In the genomic region with DNA sequence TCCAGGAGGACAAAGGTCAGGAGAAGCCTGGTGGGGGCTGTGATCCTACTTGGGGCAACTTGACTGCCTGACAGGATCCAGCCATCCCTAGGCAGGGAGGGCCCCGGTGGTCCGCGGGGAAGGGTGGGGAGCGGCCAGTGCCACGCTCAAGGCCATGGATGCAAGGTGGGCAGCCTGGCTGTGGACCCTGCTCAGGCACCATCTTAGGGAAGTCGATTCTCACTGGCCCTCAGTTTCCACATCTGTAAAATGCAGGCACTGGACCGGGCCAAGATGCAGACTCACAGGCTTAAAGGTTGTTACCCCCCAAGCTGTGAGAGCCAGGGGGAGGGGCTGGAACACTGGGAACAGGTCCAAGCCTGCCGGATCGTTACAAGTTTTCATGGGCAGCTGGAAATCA, we compare ENCODE assay signal across 18 cellular contexts. TPM values are rescaled to one million over a fixed set of nuclear protein-coding genes. Genes with fewer than 3 reads are reported as not detected.
DNase-seq lines count a peak whose midpoint lies in the region; ATAC-seq, FAIRE-seq and TF ChIP-seq lines count a peak whose summit lies in the region.
"Had no signal": no experiment of that assay in that cellular context is flagged by ENCODE, and none has a peak within 500 bp of the region (broad histone marks: within the 10 kb centered on the region; RNA-seq: fewer than 3 reads in every experiment).

No MANE protein-coding gene starts in this region.

- no peak for TF ChIP-seq CTCF in HepG2 (CRISPR knock-in tag; IDR thresholded peaks at IDR 0.05)
- no peak for TF ChIP-seq CTCF in GM10266 (IDR thresholded peaks at IDR 0.05; ENCODE audit: control insufficient read depth, insufficient read depth, low read depth, missing control alignments)
- TF ChIP-seq CTCF in heart right ventricle (IDR thresholded peaks at IDR 0.05), result no peak

- intact Hi-C loops in CD4-positive, alpha-beta memory T cell (cut with micrococcal nuclease), result no loop called here
- intact Hi-C loops in HepG2 (cut with micrococcal nuclease; ENCODE audit: unreplicated experiment), result no loop called here
- intact Hi-C loops in heart right ventricle (cut with DNase I), result no loop called here

- BruUV-seq in HepG2 (replicated peaks; lab: Mats Ljungman, UMichigan), result no TSS peak

- no peak for TF ChIP-seq RAD21 in HepG2 (CRISPR knock-in tag; IDR thresholded peaks at IDR 0.05)

- no peak overlapping the region for H3K4me3 ChIP-seq in CD4-positive, alpha-beta memory T cell (ENCODE audit: low read length in 2 of 2)
- H3K4me3 ChIP-seq in HepG2 (replicated peaks in 1 of 3; ENCODE audit: insufficient read depth in 1 of 3, low read depth in 2 of 3, low read length in 3 of 3) (no peak overlapping the region), heart right ventricle (no peak overlapping the region)
- H3K4me3 ChIP-seq: gastrocnemius medialis, HAP-1, pancreas had no signal

- H3K36me3 Mint-ChIP-seq in CD4-positive, alpha-beta memory T cell, result peaks cover 6 to 15% of the 10 kb centered on the region in 2 donors
- H3K36me3 Mint-ChIP-seq in T-cell, result no peaks in the 10 kb centered on the region

- CTCF ChIA-PET in CD4-positive, alpha-beta memory T cell (lab: Charles Lee; ENCODE audit: partially characterized antibody), result interaction anchor here (1.1 kb wide), 1 partner anchor 60 kb away, joined by 3 read pairs; no protein-coding TSS in a partner anchor
- CTCF ChIA-PET in T-cell (lab: Charles Lee), result interaction anchor here in 1 of 2 donors (1.1 kb wide), 1 partner anchor 9 kb away, joined by 3 read pairs; a partner anchor contains a TSS
- CTCF ChIA-PET in HepG2 (lab: Yijun Ruan, JAX; ENCODE audit: low intra/inter-chr PET ratio, low total read pairs), result no interaction called here

- no peak for FAIRE-seq in HepG2 (lab: Jason Lieb, UNC)
- FAIRE-seq: pancreas had no signal

- no peak overlapping the region for H3K9ac ChIP-seq in HepG2 (ENCODE audit: insufficient read depth, low read depth, low read length)

- H3K27me3 Mint-ChIP-seq in CD4-positive, alpha-beta memory T cell, result no peaks in the 10 kb centered on the region
- no peaks in the 10 kb centered on the region for H3K27me3 Mint-ChIP-seq in T-cell

- TF ChIP-seq POLR2A in HepG2 (IDR thresholded peaks at IDR 0.05; ENCODE audit: insufficient read depth in 1 of 2, low read depth in 2 of 2, low read length in 2 of 2), result no peak

- no peak overlapping the region for H3K27ac ChIP-seq in CD4-positive, alpha-beta memory T cell (ENCODE audit: low read depth, low read length)
- H3K27ac ChIP-seq in HepG2 (ENCODE audit: extremely low read length, insufficient read depth, low read length) (no peak overlapping the region), heart right ventricle (no peak overlapping the region)
- H3K27ac ChIP-seq: brain microvascular endothelial cell, epithelial cell of prostate, gastrocnemius medialis, pancreas had no signal

- H3K4me1 ChIP-seq in CD4-positive, alpha-beta memory T cell (ENCODE audit: insufficient read depth, low read length), result peaks cover 61% of the 10 kb centered on the region
- peaks cover 32% of the 10 kb centered on the region for H3K4me1 ChIP-seq in HepG2 (ENCODE audit: insufficient read depth, low read length)
- peaks cover 0 to 23% (median 14%) of the 10 kb centered on the region in 9 donors for H3K4me1 ChIP-seq in heart right ventricle
- H3K4me1 ChIP-seq: gastrocnemius medialis, HAP-1, pancreas had no signal

- H2AFZ ChIP-seq in HepG2 (ENCODE audit: low read length), result no peak overlapping the region

- peaks cover 14 to 54% (median 28%) of the 10 kb centered on the region in 4 donors for H3K4me1 Mint-ChIP-seq in CD4-positive, alpha-beta memory T cell
- peaks cover 29 to 52% (median 42%) of the 10 kb centered on the region in 3 donors for H3K4me1 Mint-ChIP-seq in T-cell

- ATAC-seq in T-cell (replicated peaks in 1 of 4) (no peak), HepG2 (no peak), HG03342 (IDR thresholded peaks at IDR 0.05; ENCODE audit: unreplicated experiment) (no peak), heart right ventricle (no peak)
- ATAC-seq: gastrocnemius medialis, pancreas had no signal

- 73% methylated on average over 3 of the region's 9 CpGs for WGBS in HepG2 (ENCODE audit: low lambda C conversion rate)
- 60 to 61% methylated on average over 9 of the region's 9 CpGs for WGBS in heart right ventricle, 2 donors

- no peaks in the 10 kb centered on the region for H3K9me3 ChIP-seq in CD4-positive, alpha-beta memory T cell (ENCODE audit: control insufficient read depth in 1 of 2, low read length in 2 of 2)
- H3K9me3 ChIP-seq in HepG2 (ENCODE audit: low read length), result no peaks in the 10 kb centered on the region
- no peaks in the 10 kb centered on the region for H3K9me3 ChIP-seq in heart right ventricle
- H3K9me3 ChIP-seq: gastrocnemius medialis, HAP-1, pancreas had no signal

- in situ Hi-C loops in HepG2 (cut with HindIII; ENCODE audit: extremely low pct_ligation_motif_present, low pct_unique_long_range_greater_than_20kb), result no loop called here

- no peak overlapping the region for H3K4me2 ChIP-seq in HepG2 (ENCODE audit: low read depth, low read length)

- POLR2A ChIA-PET in CD4-positive, alpha-beta memory T cell (lab: Charles Lee; ENCODE audit: partially characterized antibody), result interaction anchor here (1.7 kb wide), 1 partner anchor 9 kb away, joined by 7 read pairs; a partner anchor contains a TSS
- POLR2A ChIA-PET in T-cell (lab: Charles Lee), result no interaction called here
- POLR2A ChIA-PET in HepG2 (lab: Yijun Ruan, JAX), result interaction anchor here (1.1 kb wide), 1 partner anchor 9 kb away, joined by 3 read pairs; no protein-coding TSS in a partner anchor

- H3K9me3 Mint-ChIP-seq in CD4-positive, alpha-beta memory T cell, result no peaks in the 10 kb centered on the region
- H3K9me3 Mint-ChIP-seq in T-cell, result no peaks in the 10 kb centered on the region
- H3K9me3 Mint-ChIP-seq: activated naive CD4-positive, alpha-beta T cell treated with anti-CD3 and anti-CD28 coated beads for 36 hours had no signal

- H3K4me3 Mint-ChIP-seq in CD4-positive, alpha-beta memory T cell, result peak overlapping the region in 3 of 8 donors; percentile 28 to 58 (median 41)
- H3K4me3 Mint-ChIP-seq in T-cell, result no peak overlapping the region
- H3K4me3 Mint-ChIP-seq: activated naive CD4-positive, alpha-beta T cell treated with anti-CD3 and anti-CD28 coated beads for 36 hours had no signal

- DNase-seq in CD4-positive, alpha-beta memory T cell, result no peak
- DNase-seq in T-cell (no peak), HepG2 (ENCODE audit: low spot score) (no peak), GM10266 (ENCODE audit: extremely low spot score) (no peak), heart right ventricle (no peak)
- DNase-seq: activated CD4-positive, alpha-beta T cell treated with anti-CD3 and anti-CD28 coated beads for 1 hour; activated T-cell treated with anti-CD3 and anti-CD28 coated beads for 4 hours; brain microvascular endothelial cell; DMS153; gastrocnemius medialis; NCI-H1694; NCI-H226; stimulated activated CD4-positive, alpha-beta T cell treated with anti-CD3 and anti-CD28 coated beads, Interleukin-2, amount 100 ng/mL, for 48 hours had no signal

- H3K27me3 ChIP-seq in CD4-positive, alpha-beta memory T cell (ENCODE audit: insufficient read depth, low read length), result no peaks in the 10 kb centered on the region
- H3K27me3 ChIP-seq in HepG2 (ENCODE audit: control insufficient read depth in 1 of 2, insufficient read depth in 2 of 2, low read length in 2 of 2), result no peaks in the 10 kb centered on the region
- H3K27me3 ChIP-seq in heart right ventricle, result no peaks in the 10 kb centered on the region
- H3K27me3 ChIP-seq: brain microvascular endothelial cell, gastrocnemius medialis, pancreas had no signal

- H4K20me1 ChIP-seq in HepG2 (ENCODE audit: insufficient read depth, low read length), result no peaks in the 10 kb centered on the region

- peaks cover 11% of the 10 kb centered on the region for H3K36me3 ChIP-seq in CD4-positive, alpha-beta memory T cell (ENCODE audit: insufficient read depth, low read length)
- H3K36me3 ChIP-seq in HepG2 (replicated peaks in 1 of 2; ENCODE audit: control insufficient read depth in 1 of 2, insufficient read depth in 2 of 2, low read length in 2 of 2) (peaks cover 3 to 14% of the 10 kb centered on the region in 2 experiments; a peak in 3 of 5 replicates), heart right ventricle (peaks cover 0 to 42% (median 12%) of the 10 kb centered on the region in 9 donors)
- H3K36me3 ChIP-seq: pancreas had no signal

- TF ChIP-seq EP300 in HepG2 (IDR thresholded peaks at IDR 0.05; ENCODE audit: low read depth in 2 of 2, low read length in 2 of 2) (no peak), HepG2 (CRISPR knock-in tag; IDR thresholded peaks at IDR 0.05; ENCODE audit: borderline replicate concordance) (no peak)

- H3K79me2 ChIP-seq in HepG2 (ENCODE audit: insufficient read depth, low read length), result no peaks in the 10 kb centered on the region

- peak overlapping the region; percentile 25 to 91 (median 83) for H3K27ac Mint-ChIP-seq in CD4-positive, alpha-beta memory T cell
- H3K27ac Mint-ChIP-seq in T-cell, result peak overlapping the region; percentile 37 to 59
- H3K27ac Mint-ChIP-seq: activated naive CD4-positive, alpha-beta T cell treated with anti-CD3 and anti-CD28 coated beads for 36 hours had no signal

RNA-seq across cellular contexts. Expression of a gene that starts 8.7 kb away (rescaled TPM):
- 10 to 100 TPM; 11.4 to 13.0 TPM for total RNA-seq in CD4-positive, alpha-beta memory T cell
- polyA plus RNA-seq in CD4-positive, alpha-beta memory T cell, result 10 to 100 TPM; 10.1 to 12.8 TPM
- 10 to 100 TPM in 3 of 5 donors, 1 to 10 TPM in 2; 5.1 to 14.4 (median 11.8) TPM for total RNA-seq in T-cell
- total RNA-seq in HepG2 (2016; rRNA removed; fragmentation: Illumina TruSeq; extraction: Trizol), result 15.1 and 34.1 TPM in 2 replicates
- 4.4 and 4.8 TPM in 2 replicates for total RNA-seq in HepG2 (2016; cell fraction: cytosol; rRNA removed; fragmentation: Illumina TruSeq; extraction: Trizol; ENCODE audit: low read depth)
- total RNA-seq in HepG2 (2016; cell fraction: insoluble cytoplasmic fraction; rRNA removed; fragmentation: Illumina TruSeq; extraction: Trizol), result 14.3 and 33.9 TPM in 2 replicates
- total RNA-seq in HepG2 (2016; cell fraction: membrane; rRNA removed; fragmentation: Illumina TruSeq; extraction: Trizol), result 11.5 and 12.2 TPM in 2 replicates
- 27.9 and 34.5 TPM in 2 replicates for total RNA-seq in HepG2 (2016; cell fraction: nucleus; rRNA removed; fragmentation: Illumina TruSeq; extraction: Trizol)
- polyA plus RNA-seq in HepG2 (2011; rRNA removed), result 20.9 and 21.0 TPM in 2 replicates
- 18.4 and 24.7 TPM in 2 replicates for polyA plus RNA-seq in HepG2 (2011; cell fraction: cytosol; rRNA removed)
- polyA plus RNA-seq in HepG2 (2011; cell fraction: nucleus; rRNA removed), result 17.8 and 22.4 TPM in 2 replicates
- 7.5 and 9.0 TPM in 2 replicates for polyA plus RNA-seq in HepG2 (2012)
- 3.5 and 3.7 TPM in 2 replicates for polyA plus RNA-seq in HepG2 (2016; cell fraction: cytosol; fragmentation: Illumina TruSeq; extraction: Trizol; ENCODE audit: low read depth)
- polyA plus RNA-seq in HepG2 (2016; cell fraction: insoluble cytoplasmic fraction; fragmentation: Illumina TruSeq; extraction: Trizol; ENCODE audit: low read depth), result 15.8 and 16.0 TPM in 2 replicates
- polyA plus RNA-seq in HepG2 (2016; cell fraction: membrane; fragmentation: Illumina TruSeq; extraction: Trizol; ENCODE audit: low read depth), result 6.2 and 7.2 TPM in 2 replicates
- polyA plus RNA-seq in HepG2 (2016; cell fraction: nucleus; fragmentation: Illumina TruSeq; extraction: Trizol; ENCODE audit: insufficient read depth, low read depth), result 48.2 and 51.4 TPM in 2 replicates
- 31.9 and 42.4 TPM in 2 replicates for polyA minus RNA-seq in HepG2 (2011; rRNA and poly(A)+ RNA removed; ENCODE audit: low replicate concordance)
- 9.3 and 12.5 TPM in 2 replicates for polyA minus RNA-seq in HepG2 (2011; cell fraction: cytosol; rRNA and poly(A)+ RNA removed)
- 4.4 and 6.6 TPM in 2 replicates for polyA minus RNA-seq in HepG2 (2011; cell fraction: nucleus; rRNA and poly(A)+ RNA removed)
- total RNA-seq in heart right ventricle, result 1 to 10 TPM; 3.1 to 7.0 (median 5.0) TPM
- 1 to 10 TPM; 3.8 to 8.1 TPM for polyA plus RNA-seq in heart right ventricle

RNA-seq across cellular contexts. Expression of a gene that starts 35.7 kb away (rescaled TPM):
- 10 to 100 TPM; 80.5 to 84.2 TPM for total RNA-seq in CD4-positive, alpha-beta memory T cell
- 10 to 100 TPM in 1 of 2 donors, 1 to 10 TPM in 1; 6.6 to 11.6 TPM for polyA plus RNA-seq in CD4-positive, alpha-beta memory T cell
- total RNA-seq in T-cell (10 to 100 TPM; 60.8 to 95.7 (median 83.4) TPM), HepG2 (2016; rRNA removed; fragmentation: Illumina TruSeq; extraction: Trizol) (8.9 and 17.1 TPM in 2 replicates), heart right ventricle (10 to 100 TPM; 30.4 to 46.0 (median 34.5) TPM)
- 5.8 TPM in 2 replicates for total RNA-seq in HepG2 (2016; cell fraction: cytosol; rRNA removed; fragmentation: Illumina TruSeq; extraction: Trizol; ENCODE audit: low read depth)
- 8.3 and 17.7 TPM in 2 replicates for total RNA-seq in HepG2 (2016; cell fraction: insoluble cytoplasmic fraction; rRNA removed; fragmentation: Illumina TruSeq; extraction: Trizol)
- total RNA-seq in HepG2 (2016; cell fraction: membrane; rRNA removed; fragmentation: Illumina TruSeq; extraction: Trizol), result 6.6 and 6.9 TPM in 2 replicates
- total RNA-seq in HepG2 (2016; cell fraction: nucleus; rRNA removed; fragmentation: Illumina TruSeq; extraction: Trizol), result 22.2 and 26.2 TPM in 2 replicates
- polyA plus RNA-seq in HepG2 (2011; rRNA removed) (10.8 and 12.2 TPM in 2 replicates), heart right ventricle (10 to 100 TPM; 39.6 to 44.4 TPM)
- polyA plus RNA-seq in HepG2 (2011; cell fraction: cytosol; rRNA removed), result 4.8 and 7.2 TPM in 2 replicates
- polyA plus RNA-seq in HepG2 (2011; cell fraction: nucleus; rRNA removed), result 118 and 145 TPM in 2 replicates
- 3.9 and 9.8 TPM in 2 replicates for polyA plus RNA-seq in HepG2 (2012)
- polyA plus RNA-seq in HepG2 (2016; cell fraction: cytosol; fragmentation: Illumina TruSeq; extraction: Trizol; ENCODE audit: low read depth), result 1.3 and 1.6 TPM in 2 replicates
- 5.8 and 6.3 TPM in 2 replicates for polyA plus RNA-seq in HepG2 (2016; cell fraction: insoluble cytoplasmic fraction; fragmentation: Illumina TruSeq; extraction: Trizol; ENCODE audit: low read depth)
- polyA plus RNA-seq in HepG2 (2016; cell fraction: membrane; fragmentation: Illumina TruSeq; extraction: Trizol; ENCODE audit: low read depth), result 3.4 and 4.3 TPM in 2 replicates
- polyA plus RNA-seq in HepG2 (2016; cell fraction: nucleus; fragmentation: Illumina TruSeq; extraction: Trizol; ENCODE audit: insufficient read depth, low read depth), result 44.0 and 50.8 TPM in 2 replicates
- 17.4 and 26.1 TPM in 2 replicates for polyA minus RNA-seq in HepG2 (2011; rRNA and poly(A)+ RNA removed; ENCODE audit: low replicate concordance)
- 4.4 and 5.0 TPM in 2 replicates for polyA minus RNA-seq in HepG2 (2011; cell fraction: cytosol; rRNA and poly(A)+ RNA removed)
- 18.5 and 19.6 TPM in 2 replicates for polyA minus RNA-seq in HepG2 (2011; cell fraction: nucleus; rRNA and poly(A)+ RNA removed)

RNA-seq across cellular contexts. Expression of a gene that starts 38.4 kb away (rescaled TPM):
- 10 to 100 TPM; 11.2 to 12.4 TPM for total RNA-seq in CD4-positive, alpha-beta memory T cell
- polyA plus RNA-seq in CD4-positive, alpha-beta memory T cell, result 10 to 100 TPM in 1 of 2 donors, 1 to 10 TPM in 1; 8.7 to 21.0 TPM
- total RNA-seq in T-cell (10 to 100 TPM in 4 of 5 donors, 1 to 10 TPM in 1; 6.6 to 17.5 (median 13.9) TPM), HepG2 (2016; rRNA removed; fragmentation: Illumina TruSeq; extraction: Trizol) (26.6 and 29.3 TPM in 2 replicates), heart right ventricle (10 to 100 TPM; 67.0 to 84.7 (median 74.1) TPM)
- 13.7 and 20.3 TPM in 2 replicates for total RNA-seq in HepG2 (2016; cell fraction: cytosol; rRNA removed; fragmentation: Illumina TruSeq; extraction: Trizol; ENCODE audit: low read depth)
- total RNA-seq in HepG2 (2016; cell fraction: insoluble cytoplasmic fraction; rRNA removed; fragmentation: Illumina TruSeq; extraction: Trizol), result 24.5 and 28.0 TPM in 2 replicates
- 27.1 and 32.0 TPM in 2 replicates for total RNA-seq in HepG2 (2016; cell fraction: membrane; rRNA removed; fragmentation: Illumina TruSeq; extraction: Trizol)
- 17.6 and 18.1 TPM in 2 replicates for total RNA-seq in HepG2 (2016; cell fraction: nucleus; rRNA removed; fragmentation: Illumina TruSeq; extraction: Trizol)
- polyA plus RNA-seq in HepG2 (2011; rRNA removed) (26.1 and 31.1 TPM in 2 replicates), heart right ventricle (10 to 100 TPM; 19.5 to 48.5 TPM)
- 21.4 and 24.4 TPM in 2 replicates for polyA plus RNA-seq in HepG2 (2011; cell fraction: cytosol; rRNA removed)
- polyA plus RNA-seq in HepG2 (2011; cell fraction: nucleus; rRNA removed), result 62.4 and 63.9 TPM in 2 replicates
- polyA plus RNA-seq in HepG2 (2012), result 32.3 and 32.7 TPM in 2 replicates
- 18.5 and 23.3 TPM in 2 replicates for polyA plus RNA-seq in HepG2 (2016; cell fraction: cytosol; fragmentation: Illumina TruSeq; extraction: Trizol; ENCODE audit: low read depth)
- 27.2 and 34.4 TPM in 2 replicates for polyA plus RNA-seq in HepG2 (2016; cell fraction: insoluble cytoplasmic fraction; fragmentation: Illumina TruSeq; extraction: Trizol; ENCODE audit: low read depth)
- polyA plus RNA-seq in HepG2 (2016; cell fraction: membrane; fragmentation: Illumina TruSeq; extraction: Trizol; ENCODE audit: low read depth), result 26.8 and 32.7 TPM in 2 replicates
- 29.5 and 29.9 TPM in 2 replicates for polyA plus RNA-seq in HepG2 (2016; cell fraction: nucleus; fragmentation: Illumina TruSeq; extraction: Trizol; ENCODE audit: insufficient read depth, low read depth)
- polyA minus RNA-seq in HepG2 (2011; rRNA and poly(A)+ RNA removed; ENCODE audit: low replicate concordance), result 7.1 and 60.6 TPM in 2 replicates
- polyA minus RNA-seq in HepG2 (2011; cell fraction: cytosol; rRNA and poly(A)+ RNA removed), result 24.5 and 25.6 TPM in 2 replicates
- polyA minus RNA-seq in HepG2 (2011; cell fraction: nucleus; rRNA and poly(A)+ RNA removed), result 11.7 and 16.0 TPM in 2 replicates

RNA-seq across cellular contexts. Expression of a gene that starts 39.0 kb away (rescaled TPM):
- total RNA-seq in CD4-positive, alpha-beta memory T cell, result 10 to 100 TPM; 49.0 to 51.3 TPM
- 10 to 100 TPM; 10.8 to 14.1 TPM for polyA plus RNA-seq in CD4-positive, alpha-beta memory T cell
- total RNA-seq in T-cell, result 10 to 100 TPM; 51.3 to 71.5 (median 65.5) TPM
- 105 and 109 TPM in 2 replicates for total RNA-seq in HepG2 (2016; rRNA removed; fragmentation: Illumina TruSeq; extraction: Trizol)
- 13.7 and 14.3 TPM in 2 replicates for total RNA-seq in HepG2 (2016; cell fraction: cytosol; rRNA removed; fragmentation: Illumina TruSeq; extraction: Trizol; ENCODE audit: low read depth)
- 107 and 108 TPM in 2 replicates for total RNA-seq in HepG2 (2016; cell fraction: insoluble cytoplasmic fraction; rRNA removed; fragmentation: Illumina TruSeq; extraction: Trizol)
- total RNA-seq in HepG2 (2016; cell fraction: membrane; rRNA removed; fragmentation: Illumina TruSeq; extraction: Trizol), result 42.5 and 49.9 TPM in 2 replicates
- total RNA-seq in HepG2 (2016; cell fraction: nucleus; rRNA removed; fragmentation: Illumina TruSeq; extraction: Trizol), result 57.5 and 66.5 TPM in 2 replicates
- polyA plus RNA-seq in HepG2 (2011; rRNA removed), result 79.3 and 86.0 TPM in 2 replicates
- polyA plus RNA-seq in HepG2 (2011; cell fraction: cytosol; rRNA removed), result 78.6 and 93.8 TPM in 2 replicates
- polyA plus RNA-seq in HepG2 (2011; cell fraction: nucleus; rRNA removed), result 64.7 and 73.4 TPM in 2 replicates
- 58.7 and 58.8 TPM in 2 replicates for polyA plus RNA-seq in HepG2 (2012)
- polyA plus RNA-seq in HepG2 (2016; cell fraction: cytosol; fragmentation: Illumina TruSeq; extraction: Trizol; ENCODE audit: low read depth), result 12.7 and 14.2 TPM in 2 replicates
- polyA plus RNA-seq in HepG2 (2016; cell fraction: insoluble cytoplasmic fraction; fragmentation: Illumina TruSeq; extraction: Trizol; ENCODE audit: low read depth), result 95.6 and 101 TPM in 2 replicates
- 35.2 and 36.7 TPM in 2 replicates for polyA plus RNA-seq in HepG2 (2016; cell fraction: membrane; fragmentation: Illumina TruSeq; extraction: Trizol; ENCODE audit: low read depth)
- 80.4 and 88.7 TPM in 2 replicates for polyA plus RNA-seq in HepG2 (2016; cell fraction: nucleus; fragmentation: Illumina TruSeq; extraction: Trizol; ENCODE audit: insufficient read depth, low read depth)
- 104 and 215 TPM in 2 replicates for polyA minus RNA-seq in HepG2 (2011; rRNA and poly(A)+ RNA removed; ENCODE audit: low replicate concordance)
- polyA minus RNA-seq in HepG2 (2011; cell fraction: cytosol; rRNA and poly(A)+ RNA removed), result 57.5 and 58.2 TPM in 2 replicates
- polyA minus RNA-seq in HepG2 (2011; cell fraction: nucleus; rRNA and poly(A)+ RNA removed), result 32.4 and 34.9 TPM in 2 replicates
- 100 to 1,000 TPM; 169 to 227 (median 187) TPM for total RNA-seq in heart right ventricle
- 100 to 1,000 TPM; 106 to 176 TPM for polyA plus RNA-seq in heart right ventricle

RNA-seq across cellular contexts. Expression of a gene that starts 44.0 kb away (rescaled TPM):
- total RNA-seq in CD4-positive, alpha-beta memory T cell, result 100 to 1,000 TPM; 111 to 113 TPM
- polyA plus RNA-seq in CD4-positive, alpha-beta memory T cell, result 10 to 100 TPM; 23.8 to 43.5 TPM
- 100 to 1,000 TPM in 3 of 5 donors, 10 to 100 TPM in 2; 85.8 to 140 (median 131) TPM for total RNA-seq in T-cell
- 10.5 and 24.0 TPM in 2 replicates for total RNA-seq in HepG2 (2016; rRNA removed; fragmentation: Illumina TruSeq; extraction: Trizol)
- 5.7 and 6.3 TPM in 2 replicates for total RNA-seq in HepG2 (2016; cell fraction: cytosol; rRNA removed; fragmentation: Illumina TruSeq; extraction: Trizol; ENCODE audit: low read depth)
- 10.1 and 22.9 TPM in 2 replicates for total RNA-seq in HepG2 (2016; cell fraction: insoluble cytoplasmic fraction; rRNA removed; fragmentation: Illumina TruSeq; extraction: Trizol)
- total RNA-seq in HepG2 (2016; cell fraction: membrane; rRNA removed; fragmentation: Illumina TruSeq; extraction: Trizol), result 9.8 and 12.3 TPM in 2 replicates
- total RNA-seq in HepG2 (2016; cell fraction: nucleus; rRNA removed; fragmentation: Illumina TruSeq; extraction: Trizol), result 28.6 and 31.6 TPM in 2 replicates
- polyA plus RNA-seq in HepG2 (2011; rRNA removed), result 40.6 and 68.0 TPM in 2 replicates
- polyA plus RNA-seq in HepG2 (2011; cell fraction: cytosol; rRNA removed), result 23.7 and 25.8 TPM in 2 replicates
- polyA plus RNA-seq in HepG2 (2011; cell fraction: nucleus; rRNA removed), result 356 and 393 TPM in 2 replicates
- 17.4 and 18.7 TPM in 2 replicates for polyA plus RNA-seq in HepG2 (2012)
- polyA plus RNA-seq in HepG2 (2016; cell fraction: cytosol; fragmentation: Illumina TruSeq; extraction: Trizol; ENCODE audit: low read depth), result 7.5 and 8.5 TPM in 2 replicates
- polyA plus RNA-seq in HepG2 (2016; cell fraction: insoluble cytoplasmic fraction; fragmentation: Illumina TruSeq; extraction: Trizol; ENCODE audit: low read depth), result 13.7 and 15.9 TPM in 2 replicates
- 11.0 and 13.2 TPM in 2 replicates for polyA plus RNA-seq in HepG2 (2016; cell fraction: membrane; fragmentation: Illumina TruSeq; extraction: Trizol; ENCODE audit: low read depth)
- polyA plus RNA-seq in HepG2 (2016; cell fraction: nucleus; fragmentation: Illumina TruSeq; extraction: Trizol; ENCODE audit: insufficient read depth, low read depth), result 80.7 and 100 TPM in 2 replicates
- 29.6 and 163 TPM in 2 replicates for polyA minus RNA-seq in HepG2 (2011; rRNA and poly(A)+ RNA removed; ENCODE audit: low replicate concordance)
- polyA minus RNA-seq in HepG2 (2011; cell fraction: cytosol; rRNA and poly(A)+ RNA removed), result 10.4 and 14.1 TPM in 2 replicates
- polyA minus RNA-seq in HepG2 (2011; cell fraction: nucleus; rRNA and poly(A)+ RNA removed), result 20.3 and 22.6 TPM in 2 replicates
- 10 to 100 TPM; 25.2 to 40.5 (median 31.5) TPM for total RNA-seq in heart right ventricle
- polyA plus RNA-seq in heart right ventricle, result 10 to 100 TPM; 34.1 to 51.3 TPM

Comparison
In these comparisons a context has a peak if more than half of its experiments do, and no peak if none do; other contexts are left out.
1. POLR2A ChIA-PET loops: an anchor here in CD4-positive, alpha-beta memory T cell (1.7 kb wide) and HepG2 (1.1 kb wide); none called in T-cell.